ENCODE assay signal across 17 cellular contexts in genomic region chr1:169545472-169545871, GRCh38. TPM values are rescaled to one million over a fixed set of nuclear protein-coding genes. Genes with fewer than 3 reads are reported as not detected.
A peak's percentile ranks its signal among the peaks of the same experiment; 100 is the strongest.
DNase-seq lines count a peak whose midpoint lies in the region; ATAC-seq, FAIRE-seq and TF ChIP-seq lines count a peak whose summit lies in the region.
"Had no signal": no experiment of that assay in that cellular context is flagged by ENCODE, and none has a peak within 500 bp of the region (broad histone marks: within the 10 kb centered on the region; RNA-seq: fewer than 3 reads in every experiment).

No MANE protein-coding gene starts in this region.

- no peaks in the 10 kb centered on the region for H3K27me3 Mint-ChIP-seq in activated T-cell treated with anti-CD3 and anti-CD28 coated beads, Interleukin-2, amount 50 U/mL, for 4 hours (ENCODE audit: low read depth)
- H3K27me3 Mint-ChIP-seq: CD4-positive, alpha-beta T cell had no signal

- H3K36me3 ChIP-seq in thyroid gland, result no peaks in the 10 kb centered on the region
- H3K36me3 ChIP-seq: BE2C had no signal

- peak; percentile 70 for FAIRE-seq in D721Med (lab: Jason Lieb, UNC)
- FAIRE-seq: A204.1 had no signal

- H3K4me3 ChIP-seq in LNCaP clone FGC (ENCODE audit: low read depth, low read length), result no peak overlapping the region
- no peak overlapping the region for H3K4me3 ChIP-seq in thyroid gland (replicated peaks in 1 of 3)

- ATAC-seq in left lobe of liver, result peak; percentile 19
- ATAC-seq in activated T-cell treated with anti-CD3 and anti-CD28 coated beads, Interleukin-2, amount 50 U/mL, for 4 hours, result no peak

- H3K4me1 ChIP-seq in thyroid gland, result no peaks in the 10 kb centered on the region
- H3K4me1 ChIP-seq: BE2C had no signal

- 90% methylated on average over 2 of the region's 2 CpGs for WGBS in thyroid gland, 2 donors

- H3K27ac ChIP-seq in C4-2B, result peak overlapping the region; percentile 9; the same call in 1 of the 2 replicates
- no peak overlapping the region for H3K27ac ChIP-seq in thyroid gland

- no peaks in the 10 kb centered on the region for H3K27me3 ChIP-seq in thyroid gland
- H3K27me3 ChIP-seq: BE2C had no signal

- TF ChIP-seq CTCF in C4-2B (conservative IDR thresholded peaks at IDR 0.05), result no peak
- TF ChIP-seq CTCF in D721Med (IDR thresholded peaks at IDR 0.05; ENCODE audit: insufficient read depth, missing control alignments), result no peak
- TF ChIP-seq CTCF in LNCaP clone FGC (IDR thresholded peaks at IDR 0.05; ENCODE audit: control insufficient read depth, extremely low read depth, insufficient read depth), result no peak
- TF ChIP-seq CTCF in thyroid gland (IDR thresholded peaks at IDR 0.05), result no peak

- H3K9me3 ChIP-seq in thyroid gland, result no peaks in the 10 kb centered on the region
- H3K9me3 ChIP-seq: BE2C, Caco-2 had no signal

- H3K4me3 Mint-ChIP-seq in activated T-cell treated with anti-CD3 and anti-CD28 coated beads, Interleukin-2, amount 50 U/mL, for 4 hours, result no peak overlapping the region
- H3K4me3 Mint-ChIP-seq: CD4-positive, alpha-beta T cell; H9 had no signal

- TF ChIP-seq POLR2A in thyroid gland (IDR thresholded peaks at IDR 0.05), result no peak

- intact Hi-C loops in thyroid gland (cut with DNase I), result no loop called here

- H3K4me1 Mint-ChIP-seq in activated T-cell treated with anti-CD3 and anti-CD28 coated beads, Interleukin-2, amount 50 U/mL, for 4 hours (ENCODE audit: low read depth), result peaks cover 6% of the 10 kb centered on the region

- peaks cover 50% of the 10 kb centered on the region for H3K36me3 Mint-ChIP-seq in activated T-cell treated with anti-CD3 and anti-CD28 coated beads, Interleukin-2, amount 50 U/mL, for 4 hours (ENCODE audit: insufficient read depth)

- DNase-seq in D721Med (ENCODE audit: insufficient read length, low spot score), result no peak
- DNase-seq in LNCaP clone FGC (ENCODE audit: low read depth), result peak; percentile 56
- no peak for DNase-seq in left lobe of liver (ENCODE audit: low spot score)
- DNase-seq in activated T-cell treated with anti-CD3 and anti-CD28 coated beads, Interleukin-2, amount 50 U/mL, for 4 hours, result no peak
- DNase-seq in thyroid gland, result no peak
- DNase-seq in superior temporal gyrus (ENCODE audit: extremely low spot score), result no peak
- DNase-seq: ACHN; BE2C; CD4-positive, alpha-beta T cell; DMS153; DMS79; GF-D8; GOT3; H9 had no signal

- H3K9me3 Mint-ChIP-seq in activated T-cell treated with anti-CD3 and anti-CD28 coated beads, Interleukin-2, amount 50 U/mL, for 4 hours, result no peaks in the 10 kb centered on the region
- H3K9me3 Mint-ChIP-seq: CD4-positive, alpha-beta T cell; H9 had no signal

RNA-seq across cellular contexts. Expression of gene F5, which starts 40.8 kb away (rescaled TPM):
- 174 TPM for total RNA-seq in left lobe of liver
- 100 to 1,000 TPM in 2 of 3 donors, 10 to 100 TPM in 1; 69.1 to 151 (median 149) TPM for total RNA-seq in activated T-cell treated with anti-CD3 and anti-CD28 coated beads, Interleukin-2, amount 50 U/mL, for 4 hours
- total RNA-seq in thyroid gland, result 1 to 10 TPM in 3 of 4 donors, under 1 TPM in 1; 0.79 to 3.0 (median 1.8) TPM

RNA-seq across cellular contexts. Expression of gene SLC19A2, which starts 59.7 kb away (rescaled TPM):
- total RNA-seq in left lobe of liver (9.1 TPM), thyroid gland (10 to 100 TPM; 19.0 to 41.0 (median 27.8) TPM)
- total RNA-seq in activated T-cell treated with anti-CD3 and anti-CD28 coated beads, Interleukin-2, amount 50 U/mL, for 4 hours, result 10 to 100 TPM in 2 of 3 donors, 1 to 10 TPM in 1; 9.1 to 13.5 (median 12.0) TPM

Comparison
In these comparisons a context has a peak if more than half of its experiments do, and no peak if none do; other contexts are left out.
1. RNA of gene F5, which starts 40.8 kb away (total RNA-seq): 174 TPM in left lobe of liver (single experiment) and 69.1 to 151 TPM in activated T-cell treated with anti-CD3 and anti-CD28 coated beads, Interleukin-2, amount 50 U/mL, for 4 hours; 0.79 to 3.0 TPM in thyroid gland; every median in the first group is over 10 times any median in the second.